In genomic region chr16:23288209-23288608, GRCh38 we compare ENCODE assay signal across 25 cellular contexts. TPM values are rescaled to one million over a fixed set of nuclear protein-coding genes. Genes with fewer than 3 reads are reported as not detected.
"Had no signal": no experiment of that assay in that cellular context is flagged by ENCODE, and none has a peak within 500 bp of the region (broad histone marks: within the 10 kb centered on the region; RNA-seq: fewer than 3 reads in every experiment).

No MANE protein-coding gene starts in this region.

- H3K36me3 ChIP-seq: ascending aorta had no signal

- H3K4me3 Mint-ChIP-seq: activated CD8-positive, alpha-beta memory T cell treated with anti-CD3 and anti-CD28 coated beads, Interleukin-2, amount 10 ng/mL, durations not matched to agents 7 days and 5 days; activated naive CD8-positive, alpha-beta T cell treated with anti-CD3 and anti-CD28 coated beads, Interleukin-2, amount 50 U/mL, for 24 hours; activated T-cell treated with anti-CD3 and anti-CD28 coated beads, Interleukin-2, amount 50 U/mL, for 24 hours; activated T-helper 1 cell treated with anti-CD3 and anti-CD28 coated beads, Interleukin-12 subunit alpha, Interleukin-12 subunit beta, Interleukin-2, Interleukin-4 antibody, amounts not matched to agents 30 ng/mL and 10 ng/mL and 1 ng/mL, durations not matched to agents 14 hours and 24 hours and 36 hours; central memory CD8-positive, alpha-beta T cell; T-cell had no signal

- H3K4me1 ChIP-seq: ascending aorta, body of pancreas had no signal

- H3K36me3 Mint-ChIP-seq: activated CD8-positive, alpha-beta memory T cell treated with anti-CD3 and anti-CD28 coated beads, Interleukin-2, amount 10 ng/mL, durations not matched to agents 7 days and 5 days; activated naive CD4-positive, alpha-beta T cell treated with anti-CD3 and anti-CD28 coated beads, Interleukin-2, amount 50 U/mL, for 72 hours; T-cell had no signal

- ATAC-seq: activated CD4-positive, CD25-positive, alpha-beta regulatory T cell treated with anti-CD3 and anti-CD28 coated beads, Interleukin-2, amount 50 U/mL, for 24 hours; activated CD8-positive, alpha-beta memory T cell treated with anti-CD3 and anti-CD28 coated beads, Interleukin-2, amount 10 ng/mL, durations not matched to agents 7 days and 5 days; activated naive CD4-positive, alpha-beta T cell treated with anti-CD3 and anti-CD28 coated beads, Interleukin-2, amount 50 U/mL, for 72 hours; activated naive CD8-positive, alpha-beta T cell treated with anti-CD3 and anti-CD28 coated beads, Interleukin-2, amount 50 U/mL, for 24 hours; body of pancreas; PC-3; T-cell had no signal

- H3K4me3 ChIP-seq: ascending aorta, body of pancreas had no signal

- H3K27ac Mint-ChIP-seq: activated CD8-positive, alpha-beta memory T cell treated with anti-CD3 and anti-CD28 coated beads, Interleukin-2, amount 10 ng/mL, durations not matched to agents 7 days and 5 days; activated naive CD4-positive, alpha-beta T cell treated with anti-CD3 and anti-CD28 coated beads, Interleukin-2, amount 50 U/mL, for 72 hours; activated naive CD8-positive, alpha-beta T cell treated with anti-CD3 and anti-CD28 coated beads, Interleukin-2, amount 50 U/mL, for 24 hours; activated T-cell treated with anti-CD3 and anti-CD28 coated beads, Interleukin-2, amount 50 U/mL, for 24 hours; activated T-helper 1 cell treated with anti-CD3 and anti-CD28 coated beads, Interleukin-12 subunit alpha, Interleukin-12 subunit beta, Interleukin-2, Interleukin-4 antibody, amounts not matched to agents 30 ng/mL and 10 ng/mL and 1 ng/mL, durations not matched to agents 14 hours and 24 hours and 36 hours; T-cell had no signal

- H3K9me3 ChIP-seq: ascending aorta, body of pancreas had no signal

- H3K27me3 ChIP-seq: ascending aorta, body of pancreas had no signal

- H3K27ac ChIP-seq: ascending aorta, body of pancreas had no signal

- H3K4me1 Mint-ChIP-seq: central memory CD8-positive, alpha-beta T cell; T-cell had no signal

- H3K9me3 Mint-ChIP-seq: activated naive CD4-positive, alpha-beta T cell treated with anti-CD3 and anti-CD28 coated beads, Interleukin-2, amount 50 U/mL, for 72 hours; activated naive CD8-positive, alpha-beta T cell treated with anti-CD3 and anti-CD28 coated beads, Interleukin-2, amount 50 U/mL, for 24 hours; activated T-cell treated with anti-CD3 and anti-CD28 coated beads, Interleukin-2, amount 50 U/mL, for 24 hours; activated T-helper 1 cell treated with anti-CD3 and anti-CD28 coated beads, Interleukin-12 subunit alpha, Interleukin-12 subunit beta, Interleukin-2, Interleukin-4 antibody, amounts not matched to agents 30 ng/mL and 10 ng/mL and 1 ng/mL, durations not matched to agents 14 hours and 24 hours and 36 hours; central memory CD8-positive, alpha-beta T cell; T-cell had no signal

- DNase-seq: activated CD4-positive, alpha-beta T cell treated with anti-CD3 and anti-CD28 coated beads for 48 hours; activated CD4-positive, alpha-beta T cell treated with anti-CD3 and anti-CD28 coated beads, Interleukin-2, amount 50 U/mL, for 4 hours; activated CD8-positive, alpha-beta memory T cell treated with anti-CD3 and anti-CD28 coated beads, Interleukin-2, amount 10 ng/mL, durations not matched to agents 7 days and 5 days; activated effector memory CD4-positive, alpha-beta T cell treated with Interleukin-2 at 50 U/mL for 16 hours; activated naive CD4-positive, alpha-beta T cell treated with Interleukin-2 at 50 U/mL for 16 hours; activated naive CD8-positive, alpha-beta T cell treated with anti-CD3 and anti-CD28 coated beads, Interleukin-2, amount 50 U/mL, for 24 hours; activated T-cell treated with anti-CD3 and anti-CD28 coated beads, Interleukin-2, amount 50 U/mL, for 24 hours; amniotic stem cell; body of pancreas; Karpas-422; NCI-H1105 treated with DMSO at 0.1 percent for 48 hours; NCI-H1436 treated with DMSO at 0.1 percent for 48 hours; NCI-H187 treated with DMSO at 0.1 percent for 48 hours; NCI-H2171; NCI-H2227 treated with DMSO at 0.1 percent for 48 hours; NCI-H526; NCI-H774; PC-3; T-cell had no signal

RNA-seq across cellular contexts. Expression of gene SCNN1B, which starts 13.9 kb away (rescaled TPM):
- total RNA-seq: activated CD8-positive, alpha-beta memory T cell treated with anti-CD3 and anti-CD28 coated beads, Interleukin-2, amount 10 ng/mL, durations not matched to agents 7 days and 5 days; activated naive CD4-positive, alpha-beta T cell treated with anti-CD3 and anti-CD28 coated beads, Interleukin-2, amount 50 U/mL, for 72 hours; activated T-helper 1 cell treated with anti-CD3 and anti-CD28 coated beads, Interleukin-12 subunit alpha, Interleukin-12 subunit beta, Interleukin-2, Interleukin-4 antibody, amounts not matched to agents 30 ng/mL and 10 ng/mL and 1 ng/mL, durations not matched to agents 14 hours and 24 hours and 36 hours; NCI-H460; T-cell had no signal
